Comparison of ENCODE assay signal across 1 cellular context in genomic region chr2:2183135-2183534, GRCh38.
TF ChIP-seq lines count a peak whose summit lies in the region.

No MANE protein-coding gene starts in this region.

TF ChIP-seq in neural cell, 6 proteins besides CTCF, POLR2A, EP300 and RAD21 (continued from another document):
- no peak for TF ChIP-seq TAF1 (IDR thresholded peaks at IDR 0.05; ENCODE audit: low read depth)
